18 cellular contexts compared by ENCODE assay signal in genomic region chr11:71466358-71466757, GRCh38.
"Had no signal": no experiment of that assay in that cellular context is flagged by ENCODE, and none has a peak within 500 bp of the region (broad histone marks: within the 10 kb centered on the region; RNA-seq: fewer than 3 reads in every experiment).

No MANE protein-coding gene starts in this region.

- H3K4me3 ChIP-seq: left ventricle myocardium inferior, neural progenitor cell, ovary, tibial artery had no signal

- H3K4me1 Mint-ChIP-seq: activated T-helper 17 cell treated with anti-CD3 and anti-CD28 coated beads, Interleukin-2, amount 50 U/mL, for 72 hours; neural progenitor cell had no signal

- H3K27me3 ChIP-seq: neural progenitor cell, ovary, tibial artery had no signal

- H3K27ac ChIP-seq: epithelial cell of prostate, left ventricle myocardium inferior, neural progenitor cell, ovary, tibial artery had no signal

- ATAC-seq: activated CD8-positive, alpha-beta T cell treated with anti-CD3 and anti-CD28 coated beads for 36 hours; activated T-helper 17 cell treated with anti-CD3 and anti-CD28 coated beads, Interleukin-2, amount 50 U/mL, for 72 hours; stimulated activated naive B cell treated with anti-CD40 and anti-IgM and Interleukin-4, amounts not matched to agents 10 μg/mL and 1 μg/mL and 100 μg/mL, for 72 hours had no signal

- H3K27me3 Mint-ChIP-seq: activated B cell treated with CpG ODN at 0.5 μM for 24 hours; activated CD8-positive, alpha-beta T cell treated with anti-CD3 and anti-CD28 coated beads for 36 hours; activated T-helper 17 cell treated with anti-CD3 and anti-CD28 coated beads, Interleukin-2, amount 50 U/mL, for 72 hours; stimulated activated naive B cell treated with anti-CD40 and anti-IgM and Interleukin-4, amounts not matched to agents 10 μg/mL and 1 μg/mL and 100 μg/mL, for 72 hours had no signal

- H3K4me3 Mint-ChIP-seq: activated B cell treated with CpG ODN at 0.5 μM for 24 hours; activated CD8-positive, alpha-beta T cell treated with anti-CD3 and anti-CD28 coated beads for 36 hours; activated T-helper 17 cell treated with anti-CD3 and anti-CD28 coated beads, Interleukin-2, amount 50 U/mL, for 72 hours; endodermal cell; neural progenitor cell; stimulated activated naive B cell treated with anti-CD40 and anti-IgM and Interleukin-4, amounts not matched to agents 10 μg/mL and 1 μg/mL and 100 μg/mL, for 72 hours; T-helper 2 cell treated with Interferon-gamma antibody and Interleukin-4, amounts not matched to agents 5 μg/mL and 100 μg/mL, for 36 hours had no signal

- H3K9me3 Mint-ChIP-seq: activated B cell treated with CpG ODN at 0.5 μM for 24 hours; activated CD8-positive, alpha-beta T cell treated with anti-CD3 and anti-CD28 coated beads for 36 hours; activated T-helper 17 cell treated with anti-CD3 and anti-CD28 coated beads, Interleukin-2, amount 50 U/mL, for 72 hours; neural progenitor cell; stimulated activated naive B cell treated with anti-CD40 and anti-IgM and Interleukin-4, amounts not matched to agents 10 μg/mL and 1 μg/mL and 100 μg/mL, for 72 hours; T-helper 2 cell treated with Interferon-gamma antibody and Interleukin-4, amounts not matched to agents 5 μg/mL and 100 μg/mL, for 36 hours had no signal

- H3K36me3 ChIP-seq: neural progenitor cell, ovary had no signal

- H3K27ac Mint-ChIP-seq: activated B cell treated with CpG ODN at 0.5 μM for 24 hours; activated CD8-positive, alpha-beta T cell treated with anti-CD3 and anti-CD28 coated beads for 36 hours; activated T-helper 17 cell treated with anti-CD3 and anti-CD28 coated beads, Interleukin-2, amount 50 U/mL, for 72 hours; endodermal cell; neural progenitor cell; stimulated activated naive B cell treated with anti-CD40 and anti-IgM and Interleukin-4, amounts not matched to agents 10 μg/mL and 1 μg/mL and 100 μg/mL, for 72 hours; T-helper 2 cell treated with Interferon-gamma antibody and Interleukin-4, amounts not matched to agents 5 μg/mL and 100 μg/mL, for 36 hours had no signal

- H3K9me3 ChIP-seq: left ventricle myocardium inferior, ovary, SK-N-SH, tibial artery had no signal

- DNase-seq: activated B cell treated with CpG ODN at 0.5 μM for 24 hours; activated CD4-positive, alpha-beta T cell treated with anti-CD3 and anti-CD28 coated beads for 4 hours; activated CD8-positive, alpha-beta T cell treated with anti-CD3 and anti-CD28 coated beads for 36 hours; activated naive CD4-positive, alpha-beta T cell treated with anti-CD3 and anti-CD28 coated beads, Interleukin-2, amount 50 U/mL, for 16 hours; activated T-cell treated with anti-CD3 and anti-CD28 coated beads, Interleukin-2, amount 50 U/mL, for 1 hour; endodermal cell; foreskin fibroblast; hypothalamus; islet precursor cell; left ventricle myocardium inferior; ovary; SK-N-SH; stimulated activated naive B cell treated with anti-CD40 and anti-IgM and Interleukin-4, amounts not matched to agents 10 μg/mL and 1 μg/mL and 100 μg/mL, for 72 hours; tibial artery had no signal

- H3K4me1 ChIP-seq: left ventricle myocardium inferior, neural progenitor cell, tibial artery had no signal
